11 cellular contexts compared by ENCODE assay signal in the genomic region with DNA sequence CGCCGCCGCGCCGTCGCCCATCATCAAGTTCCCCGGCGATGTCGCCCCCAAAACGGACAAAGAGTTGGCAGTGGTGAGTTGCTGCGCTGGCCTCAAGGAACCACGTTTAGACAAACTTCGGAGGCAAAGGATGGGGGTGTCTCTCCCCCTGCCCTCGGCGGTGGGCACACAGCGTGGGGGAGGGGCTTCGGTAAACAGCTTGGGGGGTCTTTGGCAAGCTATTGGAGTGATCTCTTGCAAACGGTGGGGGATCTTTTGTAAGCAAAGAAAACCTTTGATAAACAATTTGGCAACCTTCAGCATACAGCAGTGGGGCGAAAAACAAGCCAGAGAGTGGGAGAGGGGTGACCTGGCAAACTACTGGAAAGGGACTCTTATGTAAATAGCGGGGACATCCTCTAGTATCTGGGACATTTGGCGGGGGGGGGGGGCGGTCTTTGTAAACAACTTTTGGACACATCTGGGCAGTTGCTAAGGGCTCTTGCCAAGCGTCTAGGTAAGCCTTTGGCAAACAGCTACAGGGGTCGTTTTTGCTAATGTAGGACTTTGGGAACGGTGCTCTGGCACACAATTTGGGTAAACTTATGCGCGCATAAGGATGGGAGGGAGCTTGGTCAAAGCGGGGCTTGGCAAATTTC. TPM values are rescaled to one million over a fixed set of nuclear protein-coding genes. Genes with fewer than 3 reads are reported as not detected.
DNase-seq lines count a peak whose midpoint lies in the region; ATAC-seq, FAIRE-seq and TF ChIP-seq lines count a peak whose summit lies in the region.
"Had no signal": no experiment of that assay in that cellular context is flagged by ENCODE, and none has a peak within 500 bp of the region (broad histone marks: within the 10 kb centered on the region; RNA-seq: fewer than 3 reads in every experiment).

No MANE protein-coding gene starts in this region.

- no peak for TF ChIP-seq CTCF in brain (conservative IDR thresholded peaks at IDR 0.05)
- no peak for TF ChIP-seq CTCF in kidney (IDR thresholded peaks at IDR 0.05; ENCODE audit: borderline replicate concordance, extremely low read depth, insufficient read depth)
- no peak for TF ChIP-seq CTCF in spleen (IDR thresholded peaks at IDR 0.05 in 8 of 11, conservative IDR thresholded peaks at IDR 0.05 in 3 of 11)

- 1 to 2% (median 2%) methylated on average over 28 of the region's 28 CpGs for WGBS in spleen, 5 donors

- peaks cover 43% of the 10 kb centered on the region for H3K4me1 Mint-ChIP-seq in brain

- H3K9me3 ChIP-seq in HUES6 (ENCODE audit: control insufficient read depth, insufficient read depth, low read depth, low read length) = no peaks in the 10 kb centered on the region
- H3K9me3 ChIP-seq in kidney (ENCODE audit: control insufficient read depth in 1 of 2, low read length in 2 of 2) = no peaks in the 10 kb centered on the region
- H3K9me3 ChIP-seq in spleen = no peaks in the 10 kb centered on the region

- H3K27ac ChIP-seq in HUES6 (ENCODE audit: low read depth, low read length) (peak overlapping the region; percentile 61; the same call in 1 of the 2 replicates), kidney (ENCODE audit: low read depth in 2 of 2, low read length in 2 of 2) (peak overlapping the region; percentile 40 to 65), spleen (peak overlapping the region in 7 of 8 donors; percentile 63 to 86 (median 79))
- H3K27ac ChIP-seq: PC-9 had no signal

- peaks cover 16% of the 10 kb centered on the region for H3K36me3 Mint-ChIP-seq in brain
- H3K36me3 Mint-ChIP-seq: IgD-negative memory B cell had no signal

- ATAC-seq in GM21737 (IDR thresholded peaks at IDR 0.05; ENCODE audit: unreplicated experiment) = no peak

- H3K36me3 ChIP-seq in HUES6 (ENCODE audit: control insufficient read depth, insufficient read depth, low read length) (peaks cover 25% of the 10 kb centered on the region), kidney (ENCODE audit: control insufficient read depth in 1 of 2, insufficient read depth in 2 of 2, low read length in 2 of 2) (no peaks in the 10 kb centered on the region), spleen (no peaks in the 10 kb centered on the region)

- H3K4me1 ChIP-seq in HUES6 (ENCODE audit: control insufficient read depth, insufficient read depth, low read length) (peaks cover 45% of the 10 kb centered on the region), kidney (ENCODE audit: control insufficient read depth in 1 of 2, insufficient read depth in 1 of 2, low read depth in 1 of 2, low read length in 2 of 2) (peaks cover 0 to 4% of the 10 kb centered on the region in 2 donors), spleen (peaks cover 0 to 25% (median 10%) of the 10 kb centered on the region in 6 donors)

- peak overlapping the region; percentile 88 for H3K4me3 ChIP-seq in HUES6 (ENCODE audit: low read depth, low read length)
- peak overlapping the region; percentile 58 to 61 for H3K4me3 ChIP-seq in kidney (ENCODE audit: low read length in 2 of 2)
- H3K4me3 ChIP-seq in spleen = peak overlapping the region; percentile 10 to 66 (median 36)
- H3K4me3 ChIP-seq: PC-9 had no signal

- peak overlapping the region; percentile 46 to 97 (median 61) for H3K27ac Mint-ChIP-seq in brain
- H3K27ac Mint-ChIP-seq: IgD-negative memory B cell had no signal

- peaks cover 67% of the 10 kb centered on the region for H3K27me3 Mint-ChIP-seq in brain

- H3K9me3 Mint-ChIP-seq in brain = peaks cover 0 to 7% (median 1%) of the 10 kb centered on the region in 5 experiments
- H3K9me3 Mint-ChIP-seq: IgD-negative memory B cell had no signal

- DNase-seq in kidney = no peak
- no peak for DNase-seq in spleen
- no peak for DNase-seq in OCI-M2 (lab: John Stamatoyannopoulos, UW; ENCODE audit: unreplicated experiment)
- no peak for DNase-seq in NCI-H1694 treated with DMSO at 0.1 percent for 48 hours (lab: John Stamatoyannopoulos, UW)
- no peak for DNase-seq in HT-29 (ENCODE audit: low spot score)
- DNase-seq: activated T-cell treated with anti-CD3 and anti-CD28 coated beads for 4 hours had no signal

- H3K9ac ChIP-seq in HUES6 (ENCODE audit: low read length) = peak overlapping the region; percentile 86
- no peak overlapping the region for H3K9ac ChIP-seq in kidney (ENCODE audit: low read length in 2 of 2)

- H3K27me3 ChIP-seq in HUES6 (ENCODE audit: control insufficient read depth, insufficient read depth, low read length) = peaks cover 72% of the 10 kb centered on the region
- peaks cover 0 to 53% (median 20%) of the 10 kb centered on the region in 7 donors for H3K27me3 ChIP-seq in spleen (replicated peaks in 1 of 7)

- no peak for FAIRE-seq in kidney (lab: Jason Lieb, UNC)

- intact Hi-C loops in kidney (cut with DNase I) (no loop called here), spleen (cut with DNase I; ENCODE audit: low total_unique reads) (no loop called here)

- no peak for TF ChIP-seq POLR2A in spleen (IDR thresholded peaks at IDR 0.05)

- peak overlapping the region; percentile 85 to 97 (median 88) for H3K4me3 Mint-ChIP-seq in brain
- H3K4me3 Mint-ChIP-seq: IgD-negative memory B cell had no signal

RNA-seq across cellular contexts. Expression of a gene that starts 0.7 kb away (rescaled TPM):
- polyA plus RNA-seq in brain (ENCODE audit: insufficient read depth, low read depth, low replicate concordance) (4.2 TPM), kidney (ENCODE audit: insufficient read depth, low read depth, low replicate concordance) (44.3 TPM), spleen (10 to 100 TPM in 2 of 3 donors, 1 to 10 TPM in 1; 5.0 to 19.1 (median 10.5) TPM)
- total RNA-seq in kidney (101 TPM), spleen (100 to 1,000 TPM in 4 of 7 donors, 10 to 100 TPM in 3; 38.3 to 162 (median 102) TPM)
- 0.03 and 0.42 TPM in 2 replicates for total RNA-seq in HT-29 (2014; rRNA removed; shearing (Covaris generic))
- polyA plus RNA-seq: IgD-negative memory B cell had no signal

RNA-seq across cellular contexts. Expression of a gene that starts 29.2 kb away (rescaled TPM):
- polyA plus RNA-seq in brain (ENCODE audit: insufficient read depth, low read depth, low replicate concordance) = 1.7 TPM
- total RNA-seq in kidney = 20.6 TPM
- 7.7 TPM for polyA plus RNA-seq in kidney (ENCODE audit: insufficient read depth, low read depth, low replicate concordance)
- 10 to 100 TPM; 28.7 to 44.3 (median 41.7) TPM for total RNA-seq in spleen
- 1 to 10 TPM; 3.4 to 5.3 (median 4.8) TPM for polyA plus RNA-seq in spleen
- 18.0 and 18.1 TPM in 2 replicates for total RNA-seq in HT-29 (2014; rRNA removed; shearing (Covaris generic))
- polyA plus RNA-seq: IgD-negative memory B cell had no signal

Comparison
In these comparisons a context has a peak if more than half of its experiments do, and no peak if none do; other contexts are left out.
1. H3K4me3 ChIP-seq: peak in every context shown above with its lines; median percentile 88 in HUES6; 60 in kidney; 36 in spleen.
2. RNA of a gene that starts 0.7 kb away (total RNA-seq): 38.3 to 162 TPM in spleen and 101 TPM in kidney (single experiment); 0.03 to 0.42 TPM in HT-29; every median in the first group is over 10 times any median in the second.
3. Peak in every context shown above with its lines, with median percentiles within 50 percentile points of each other: H3K27ac ChIP-seq.